8 cellular contexts compared by ENCODE assay signal in genomic region chr2:24971300-24971549, GRCh38. TPM values are rescaled to one million over a fixed set of nuclear protein-coding genes. Genes with fewer than 3 reads are reported as not detected.
DNase-seq lines count a peak whose midpoint lies in the region; ATAC-seq, FAIRE-seq and TF ChIP-seq lines count a peak whose summit lies in the region.

No MANE protein-coding gene starts in this region.

- WGBS in hepatocyte (ENCODE audit: low lambda C conversion rate, missing lambda C conversion rate): under 1% methylated on average over 20 of the region's 20 CpGs
- WGBS in small intestine, 3 donors: 0% methylated on average over 14 to 20 of the region's 20 CpGs

- H3K4me2 ChIP-seq in hepatocyte: peak overlapping the region; percentile 83

- H3K27me3 Mint-ChIP-seq in activated naive CD8-positive, alpha-beta T cell treated with anti-CD3 and anti-CD28 coated beads, Interleukin-2, amount 10 ng/mL, durations not matched to agents 7 days and 5 days: no peaks in the 10 kb centered on the region

- no peaks in the 10 kb centered on the region for H4K20me1 ChIP-seq in hepatocyte (ENCODE audit: insufficient read depth, poor library complexity, severe bottlenecking)

- H3K27me3 ChIP-seq in BE2C: no peaks in the 10 kb centered on the region
- no peaks in the 10 kb centered on the region for H3K27me3 ChIP-seq in hepatocyte
- H3K27me3 ChIP-seq in small intestine (ENCODE audit: control insufficient read depth in 2 of 2, insufficient read depth in 2 of 2, low read length in 2 of 2): no peaks in the 10 kb centered on the region

- H3K79me2 ChIP-seq in hepatocyte: peaks cover 35% of the 10 kb centered on the region

- ATAC-seq in activated naive CD8-positive, alpha-beta T cell treated with anti-CD3 and anti-CD28 coated beads, Interleukin-2, amount 10 ng/mL, durations not matched to agents 7 days and 5 days (ENCODE audit: low read depth): peak; percentile 1
- ATAC-seq in GM21390 (IDR thresholded peaks at IDR 0.05; ENCODE audit: unreplicated experiment): no peak

- H3K9me3 Mint-ChIP-seq in activated naive CD8-positive, alpha-beta T cell treated with anti-CD3 and anti-CD28 coated beads, Interleukin-2, amount 10 ng/mL, durations not matched to agents 7 days and 5 days: no peaks in the 10 kb centered on the region

- H3K27ac Mint-ChIP-seq in activated naive CD8-positive, alpha-beta T cell treated with anti-CD3 and anti-CD28 coated beads, Interleukin-2, amount 10 ng/mL, durations not matched to agents 7 days and 5 days: peak overlapping the region; percentile 100

- H3K36me3 ChIP-seq in BE2C: no peaks in the 10 kb centered on the region; the same call in 1 of the 2 replicates
- no peaks in the 10 kb centered on the region for H3K36me3 ChIP-seq in hepatocyte (replicated peaks; ENCODE audit: insufficient read depth, low read depth)
- H3K36me3 ChIP-seq in small intestine (ENCODE audit: control insufficient read depth in 2 of 2, insufficient read depth in 2 of 2, low read length in 2 of 2): no peaks in the 10 kb centered on the region

- peaks cover 1% of the 10 kb centered on the region for H3K36me3 Mint-ChIP-seq in activated naive CD8-positive, alpha-beta T cell treated with anti-CD3 and anti-CD28 coated beads, Interleukin-2, amount 10 ng/mL, durations not matched to agents 7 days and 5 days

- H3K9me2 ChIP-seq in hepatocyte (replicated peaks; ENCODE audit: insufficient read depth): no peaks in the 10 kb centered on the region

- CTCF ChIA-PET in HEK293T (lab: Yijun Ruan, JAX): no interaction called here

- DNase-seq in BE2C (no peak), HEK293T (ENCODE audit: extremely low spot score) (peak; percentile 11), hepatocyte (ENCODE audit: low spot score) (no peak), small intestine (no peak), DMS153 (lab: John Stamatoyannopoulos, UW) (no peak), cerebellar nuclear complex (lab: John Stamatoyannopoulos, UW) (no peak)
- DNase-seq in activated naive CD8-positive, alpha-beta T cell treated with anti-CD3 and anti-CD28 coated beads, Interleukin-2, amount 10 ng/mL, durations not matched to agents 7 days and 5 days: no peak

- peak overlapping the region; percentile 95 for H3K4me3 Mint-ChIP-seq in activated naive CD8-positive, alpha-beta T cell treated with anti-CD3 and anti-CD28 coated beads, Interleukin-2, amount 10 ng/mL, durations not matched to agents 7 days and 5 days

- H2AFZ ChIP-seq in hepatocyte: peak overlapping the region; percentile 79

- H3K4me3 ChIP-seq in BE2C (ENCODE audit: low read depth, low read length): peak overlapping the region; percentile 98
- peak overlapping the region; percentile 80 for H3K4me3 ChIP-seq in hepatocyte
- peak overlapping the region; percentile 68 to 80 for H3K4me3 ChIP-seq in small intestine (ENCODE audit: low read depth in 1 of 2, low read length in 2 of 2)

- H3K4me1 Mint-ChIP-seq in activated naive CD8-positive, alpha-beta T cell treated with anti-CD3 and anti-CD28 coated beads, Interleukin-2, amount 10 ng/mL, durations not matched to agents 7 days and 5 days: peaks cover 13% of the 10 kb centered on the region

- no peak for FAIRE-seq in small intestine (lab: Jason Lieb, UNC)

- H3K9me3 ChIP-seq in BE2C (no peaks in the 10 kb centered on the region), hepatocyte (ENCODE audit: low read depth) (no peaks in the 10 kb centered on the region), small intestine (ENCODE audit: control insufficient read depth, low read depth) (no peaks in the 10 kb centered on the region)

- POLR2A ChIA-PET in HEK293T (lab: Yijun Ruan, JAX): no interaction called here
- POLR2A ChIA-PET in activated naive CD8-positive, alpha-beta T cell treated with anti-CD3 and anti-CD28 coated beads, Interleukin-2, amount 10 ng/mL, durations not matched to agents 7 days and 5 days (lab: Charles Lee): interaction anchor here (0.8 kb wide), 1 partner anchor 11 kb away, joined by 3 read pairs; no protein-coding TSS in a partner anchor

- TF ChIP-seq CTCF in BE2C (IDR thresholded peaks at IDR 0.05; ENCODE audit: low read depth, low read length): no peak
- TF ChIP-seq CTCF in hepatocyte (IDR thresholded peaks at IDR 0.05; ENCODE audit: poor library complexity): no peak

- H3K27ac ChIP-seq in hepatocyte (peak overlapping the region; percentile 99), small intestine (ENCODE audit: low read depth in 1 of 2, low read length in 1 of 2) (peak overlapping the region; percentile 96 to 98)

- H3K4me1 ChIP-seq in BE2C (no peaks in the 10 kb centered on the region), hepatocyte (ENCODE audit: insufficient read depth) (no peaks in the 10 kb centered on the region), small intestine (ENCODE audit: control insufficient read depth in 2 of 2, insufficient read depth in 1 of 2, low read depth in 1 of 2, low read length in 1 of 2) (no peaks in the 10 kb centered on the region)

TF ChIP-seq in HEK293T, 16 proteins besides CTCF, POLR2A, EP300 and RAD21:
- TF ChIP-seq ZNF384 (IDR thresholded peaks at IDR 0.05) (no peak), SP1 (IDR thresholded peaks at IDR 0.05) (no peak), TARDBP (IDR thresholded peaks at IDR 0.05) (no peak), LEF1 (IDR thresholded peaks at IDR 0.05; ENCODE audit: borderline replicate concordance) (no peak), FOXA1 (IDR thresholded peaks at IDR 0.05) (no peak), HDGF (IDR thresholded peaks at IDR 0.05; ENCODE audit: borderline replicate concordance) (no peak), PKNOX1 (IDR thresholded peaks at IDR 0.05) (no peak), FOXM1 (IDR thresholded peaks at IDR 0.05; ENCODE audit: borderline replicate concordance) (no peak), L3MBTL2 (conservative IDR thresholded peaks at IDR 0.05) (no peak), SUZ12 (IDR thresholded peaks at IDR 0.05) (no peak), FOXK2 (IDR thresholded peaks at IDR 0.05) (no peak)

RNA-seq across cellular contexts. Expression of gene DNAJC27, which starts 0.5 kb away (rescaled TPM):
- 2.2 TPM for polyA plus RNA-seq in BE2C (2012; ENCODE audit: insufficient read depth, insufficient read length, low read depth)
- 1 to 10 TPM; 9.3 to 9.6 TPM for total RNA-seq in activated naive CD8-positive, alpha-beta T cell treated with anti-CD3 and anti-CD28 coated beads, Interleukin-2, amount 10 ng/mL, durations not matched to agents 7 days and 5 days
- total RNA-seq in hepatocyte: 4.4 and 6.9 TPM in 2 replicates
- polyA plus RNA-seq in hepatocyte (4.3 and 6.6 TPM in 2 replicates), small intestine (1 to 10 TPM in 1 of 3 donors, under 1 TPM in 2; 0.81 to 2.4 (median 0.89) TPM)

RNA-seq across cellular contexts. Expression of gene ADCY3, which starts 51.2 kb away (rescaled TPM):
- polyA plus RNA-seq in BE2C (2012; ENCODE audit: insufficient read depth, insufficient read length, low read depth): 21.5 TPM
- total RNA-seq in activated naive CD8-positive, alpha-beta T cell treated with anti-CD3 and anti-CD28 coated beads, Interleukin-2, amount 10 ng/mL, durations not matched to agents 7 days and 5 days: 10 to 100 TPM; 29.5 to 32.5 TPM
- 8.5 and 15.0 TPM in 2 replicates for total RNA-seq in hepatocyte
- polyA plus RNA-seq in hepatocyte (13.8 and 20.0 TPM in 2 replicates), small intestine (10 to 100 TPM in 1 of 3 donors, 1 to 10 TPM in 2; 3.6 to 36.3 (median 4.3) TPM)
